Comparison of ENCODE assay signal across 12 cellular contexts in genomic region chr19:53982611-53983010, GRCh38. TPM values are rescaled to one million over a fixed set of nuclear protein-coding genes. Genes with fewer than 3 reads are reported as not detected.
DNase-seq lines count a peak whose midpoint lies in the region; ATAC-seq and TF ChIP-seq lines count a peak whose summit lies in the region.
"Had no signal": no experiment of that assay in that cellular context is flagged by ENCODE, and none has a peak within 500 bp of the region (broad histone marks: within the 10 kb centered on the region; RNA-seq: fewer than 3 reads in every experiment).

No MANE protein-coding gene starts in this region.

- H3K27me3 ChIP-seq in SJSA1 (replicated peaks) (peaks cover 31% of the 10 kb centered on the region), suprapubic skin (peaks cover 64% of the 10 kb centered on the region), SJCRH30 (peaks cover 3% of the 10 kb centered on the region; the same call in 1 of the 2 replicates)

- H3K4me3 ChIP-seq in SJSA1 = peak overlapping the region; percentile 33
- peak overlapping the region; percentile 48 for H3K4me3 ChIP-seq in suprapubic skin
- H3K4me3 ChIP-seq in SJCRH30 = no peak overlapping the region

- TF ChIP-seq POLR2A in suprapubic skin (IDR thresholded peaks at IDR 0.05) = no peak

- H3K9me3 ChIP-seq in SJSA1 (replicated peaks) = peaks cover 7% of the 10 kb centered on the region
- H3K9me3 ChIP-seq in suprapubic skin = no peaks in the 10 kb centered on the region
- no peaks in the 10 kb centered on the region for H3K9me3 ChIP-seq in SJCRH30 (replicated peaks)

- intact Hi-C loops in left cardiac atrium (cut with DNase I) = no loop called here

- H3K4me1 ChIP-seq in SJSA1 (replicated peaks) (peaks cover 24% of the 10 kb centered on the region), suprapubic skin (peaks cover 44% of the 10 kb centered on the region), SJCRH30 (no peaks in the 10 kb centered on the region)

- no peak for TF ChIP-seq CTCF in suprapubic skin (IDR thresholded peaks at IDR 0.05)

- H3K36me3 ChIP-seq in SJSA1 (no peaks in the 10 kb centered on the region), suprapubic skin (no peaks in the 10 kb centered on the region), SJCRH30 (no peaks in the 10 kb centered on the region)

- peak; percentile 24 for DNase-seq in activated CD8-positive, alpha-beta memory T cell treated with anti-CD3 and anti-CD28 coated beads, Interleukin-2, amount 50 U/mL, for 4 hours
- DNase-seq in activated CD8-positive, alpha-beta memory T cell treated with anti-CD3 and anti-CD28 coated beads, Interleukin-2, amount 50 U/mL, for 48 hours = no peak
- no peak for DNase-seq in SJSA1 (ENCODE audit: low read depth in 1 of 2, low spot score in 2 of 2)
- peak; percentile 81 for DNase-seq in left cardiac atrium
- no peak for DNase-seq in suprapubic skin (ENCODE audit: low spot score in 2 of 2)
- DNase-seq in SJCRH30 = no peak
- DNase-seq: activated gamma-delta T cell; NCI-H510A treated with DMSO at 0.1 percent for 48 hours; stimulated activated naive CD4-positive, alpha-beta T cell treated with Interleukin-2 at 50 U/mL for 16 hours; T1000 had no signal

- ATAC-seq in left cardiac atrium (peak in 1 of 2 donors; percentile 25), GM21786 (IDR thresholded peaks at IDR 0.05; ENCODE audit: unreplicated experiment) (no peak), HG03280 (IDR thresholded peaks at IDR 0.05; ENCODE audit: unreplicated experiment) (no peak)

- H3K27ac ChIP-seq in SJSA1 (no peak overlapping the region), suprapubic skin (no peak overlapping the region), SJCRH30 (no peak overlapping the region)

- no peak for TF ChIP-seq EP300 in suprapubic skin (IDR thresholded peaks at IDR 0.05)

- WGBS in suprapubic skin = under 1% methylated on average over 25 of the region's 61 CpGs

RNA-seq across cellular contexts. Expression of gene CACNG6, which starts 8.8 kb away (rescaled TPM):
- total RNA-seq in SJSA1 (2014; rRNA removed; shearing (Covaris generic)) = 0.11 TPM in 1 of 2 replicates, not detected in the other
- under 1 TPM in 1 of 2 donors, not detected in 1; 0.21 TPM for total RNA-seq in left cardiac atrium
- not detected for total RNA-seq in suprapubic skin
- total RNA-seq in SJCRH30 (2014; rRNA removed; shearing (Covaris generic)) = 0.76 and 2.0 TPM in 2 replicates

RNA-seq across cellular contexts. Expression of gene CACNG8, which starts 19.9 kb away (rescaled TPM):
- total RNA-seq in SJSA1 (2014; rRNA removed; shearing (Covaris generic)) = not detected in 2 replicates
- total RNA-seq in left cardiac atrium = under 1 TPM; 0.06 to 0.29 TPM
- under 1 TPM in 2 of 4 donors, not detected in 2; 0.08 to 0.25 TPM for total RNA-seq in suprapubic skin
- not detected in 2 replicates for total RNA-seq in SJCRH30 (2014; rRNA removed; shearing (Covaris generic))

Comparison
In these comparisons a context has a peak if more than half of its experiments do, and no peak if none do; other contexts are left out.
1. DNase-seq: peak in activated CD8-positive, alpha-beta memory T cell treated with anti-CD3 and anti-CD28 coated beads, Interleukin-2, amount 50 U/mL, for 4 hours (single experiment) and left cardiac atrium (single experiment); none in activated CD8-positive, alpha-beta memory T cell treated with anti-CD3 and anti-CD28 coated beads, Interleukin-2, amount 50 U/mL, for 48 hours (single experiment), SJSA1 (0 of 2), suprapubic skin (0 of 2) and SJCRH30 (0 of 2).